In genomic region chr7:56046728-56047445, GRCh38 we compare ENCODE assay signal across 11 cellular contexts. TPM values are rescaled to one million over a fixed set of nuclear protein-coding genes. Genes with fewer than 3 reads are reported as not detected.
DNase-seq lines count a peak whose midpoint lies in the region; ATAC-seq lines count a peak whose summit lies in the region.
"Had no signal": no experiment of that assay in that cellular context is flagged by ENCODE, and none has a peak within 500 bp of the region (broad histone marks: within the 10 kb centered on the region; RNA-seq: fewer than 3 reads in every experiment).

No MANE protein-coding gene starts in this region.

- no peaks in the 10 kb centered on the region for H3K9me3 Mint-ChIP-seq in activated CD4-positive, alpha-beta T cell treated with anti-CD3 and anti-CD28 coated beads, Interleukin-2, amount 10 ng/mL, durations not matched to agents 24 days and 14 days

- no peak overlapping the region for H3K4me3 Mint-ChIP-seq in activated CD4-positive, alpha-beta T cell treated with anti-CD3 and anti-CD28 coated beads, Interleukin-2, amount 10 ng/mL, durations not matched to agents 24 days and 14 days

- peaks cover 12% of the 10 kb centered on the region for H3K36me3 Mint-ChIP-seq in activated CD4-positive, alpha-beta T cell treated with anti-CD3 and anti-CD28 coated beads, Interleukin-2, amount 10 ng/mL, durations not matched to agents 24 days and 14 days (ENCODE audit: low read depth)

- ATAC-seq in GM21825 (IDR thresholded peaks at IDR 0.05; ENCODE audit: unreplicated experiment), result no peak

- H3K4me1 Mint-ChIP-seq in activated CD4-positive, alpha-beta T cell treated with anti-CD3 and anti-CD28 coated beads, Interleukin-2, amount 10 ng/mL, durations not matched to agents 24 days and 14 days, result peaks cover 11% of the 10 kb centered on the region

- H3K27me3 Mint-ChIP-seq in activated CD4-positive, alpha-beta T cell treated with anti-CD3 and anti-CD28 coated beads, Interleukin-2, amount 10 ng/mL, durations not matched to agents 24 days and 14 days, result no peaks in the 10 kb centered on the region

- DNase-seq in GM04504 (ENCODE audit: low read depth) (peak; percentile 54), amniotic stem cell (lab: John Stamatoyannopoulos, UW) (peak; percentile 34), glomerular visceral epithelial cell (ENCODE audit: extremely low spot score) (peak; percentile 61), skeletal muscle cell (ENCODE audit: low read depth) (peak; percentile 70), mesenteric fat pad (ENCODE audit: low spot score) (no peak), head of caudate nucleus (no peak)
- no peak for DNase-seq in activated CD4-positive, alpha-beta T cell treated with anti-CD3 and anti-CD28 coated beads, Interleukin-2, amount 10 ng/mL, durations not matched to agents 24 days and 14 days
- DNase-seq: GOT3; NK-92 treated with Interleukin-12 subunit alpha and Interleukin-12 subunit beta, amount 100 ng/mL, for 24 hours; tibial artery had no signal

- H3K4me3 ChIP-seq in skeletal muscle cell (ENCODE audit: low read depth, low read length), result no peak overlapping the region
- H3K4me3 ChIP-seq: tibial artery had no signal

- no peak overlapping the region for H3K27ac Mint-ChIP-seq in activated CD4-positive, alpha-beta T cell treated with anti-CD3 and anti-CD28 coated beads, Interleukin-2, amount 10 ng/mL, durations not matched to agents 24 days and 14 days

- intact Hi-C loops in activated CD4-positive, alpha-beta T cell treated with anti-CD3 and anti-CD28 coated beads, Interleukin-2, amount 10 ng/mL, durations not matched to agents 24 days and 14 days (cut with micrococcal nuclease), result no loop called here
- intact Hi-C loops in head of caudate nucleus (cut with DNase I), result no loop called here

RNA-seq across cellular contexts. Expression of gene PSPH, which starts 4.4 kb away (rescaled TPM):
- total RNA-seq in mesenteric fat pad, result 7.5 TPM
- total RNA-seq in activated CD4-positive, alpha-beta T cell treated with anti-CD3 and anti-CD28 coated beads, Interleukin-2, amount 10 ng/mL, durations not matched to agents 24 days and 14 days, result 23.8 and 25.8 TPM in 2 replicates

RNA-seq across cellular contexts. Expression of gene CCT6A, which starts 4.7 kb away (rescaled TPM):
- total RNA-seq in mesenteric fat pad, result 99.8 TPM
- 339 and 342 TPM in 2 replicates for total RNA-seq in activated CD4-positive, alpha-beta T cell treated with anti-CD3 and anti-CD28 coated beads, Interleukin-2, amount 10 ng/mL, durations not matched to agents 24 days and 14 days

RNA-seq across cellular contexts. Expression of gene SUMF2, which starts 17.2 kb away (rescaled TPM):
- 106 TPM for total RNA-seq in mesenteric fat pad
- 154 and 161 TPM in 2 replicates for total RNA-seq in activated CD4-positive, alpha-beta T cell treated with anti-CD3 and anti-CD28 coated beads, Interleukin-2, amount 10 ng/mL, durations not matched to agents 24 days and 14 days

RNA-seq across cellular contexts. Expression of gene PHKG1, which starts 45.9 kb away (rescaled TPM):
- 2.8 TPM for total RNA-seq in mesenteric fat pad
- total RNA-seq in activated CD4-positive, alpha-beta T cell treated with anti-CD3 and anti-CD28 coated beads, Interleukin-2, amount 10 ng/mL, durations not matched to agents 24 days and 14 days, result 2.8 and 5.0 TPM in 2 replicates

RNA-seq across cellular contexts. Expression of gene CHCHD2, which starts 59.4 kb away (rescaled TPM):
- 249 TPM for total RNA-seq in mesenteric fat pad
- 627 and 634 TPM in 2 replicates for total RNA-seq in activated CD4-positive, alpha-beta T cell treated with anti-CD3 and anti-CD28 coated beads, Interleukin-2, amount 10 ng/mL, durations not matched to agents 24 days and 14 days

Comparison
In these comparisons a context has a peak if more than half of its experiments do, and no peak if none do; other contexts are left out.
1. DNase-seq: peak in GM04504 (single experiment), amniotic stem cell (single experiment), glomerular visceral epithelial cell (single experiment) and skeletal muscle cell (single experiment); none in mesenteric fat pad (single experiment), activated CD4-positive, alpha-beta T cell treated with anti-CD3 and anti-CD28 coated beads, Interleukin-2, amount 10 ng/mL, durations not matched to agents 24 days and 14 days (single experiment) and head of caudate nucleus (0 of 42).